ENCODE assay signal across 26 cellular contexts in genomic region chr2:24072259-24072658, GRCh38. TPM values are rescaled to one million over a fixed set of nuclear protein-coding genes. Genes with fewer than 3 reads are reported as not detected.
"Had no signal": no experiment of that assay in that cellular context is flagged by ENCODE, and none has a peak within 500 bp of the region (broad histone marks: within the 10 kb centered on the region; RNA-seq: fewer than 3 reads in every experiment).

No MANE protein-coding gene starts in this region.

- ATAC-seq: left colon; left ventricle myocardium superior; natural killer cell; stimulated activated memory B cell treated with anti-CD40 and anti-IgM and Interleukin-4, amounts not matched to agents 10 μg/mL and 1 μg/mL and 100 μg/mL, for 72 hours; stimulated activated naive CD8-positive, alpha-beta T cell treated with anti-CD3 and anti-CD28 coated beads, Interleukin-15, amount 100 ng/mL, for 72 hours; upper lobe of right lung had no signal

- H3K27ac Mint-ChIP-seq: memory B cell; natural killer cell; stimulated activated memory B cell treated with anti-CD40 and anti-IgM and Interleukin-4, amounts not matched to agents 10 μg/mL and 1 μg/mL and 100 μg/mL, for 72 hours had no signal

- H3K36me3 Mint-ChIP-seq: natural killer cell had no signal

- H3K9me3 ChIP-seq: prostate gland, right atrium auricular region, sigmoid colon, suprapubic skin, transverse colon, upper lobe of right lung, uterus had no signal

- DNase-seq: dorsolateral prefrontal cortex; effector CD4-positive, alpha-beta T cell; hypothalamus; immature natural killer cell; islet precursor cell; kidney glomerular epithelial cell; left colon; left ventricle myocardium superior; natural killer cell; nucleus accumbens; sigmoid colon; stimulated activated CD4-positive, alpha-beta T cell treated with anti-CD3 and anti-CD28 coated beads, Interleukin-2, amount 100 ng/mL, for 24 hours; stimulated activated CD4-positive, alpha-beta T cell treated with anti-CD3 and anti-CD28 coated beads, Interleukin-4, amount 100 ng/mL, for 24 hours; stimulated activated naive CD8-positive, alpha-beta T cell treated with anti-CD3 and anti-CD28 coated beads, Interleukin-15, amount 100 ng/mL, for 72 hours; transverse colon; upper lobe of right lung; uterus had no signal

- H3K9me3 Mint-ChIP-seq: immature natural killer cell; memory B cell; natural killer cell; stimulated activated memory B cell treated with anti-CD40 and anti-IgM and Interleukin-4, amounts not matched to agents 10 μg/mL and 1 μg/mL and 100 μg/mL, for 72 hours; stimulated activated naive CD8-positive, alpha-beta T cell treated with anti-CD3 and anti-CD28 coated beads, Interleukin-15, amount 100 ng/mL, for 72 hours had no signal

- H3K4me3 Mint-ChIP-seq: immature natural killer cell; memory B cell; natural killer cell; stimulated activated memory B cell treated with anti-CD40 and anti-IgM and Interleukin-4, amounts not matched to agents 10 μg/mL and 1 μg/mL and 100 μg/mL, for 72 hours; stimulated activated naive CD8-positive, alpha-beta T cell treated with anti-CD3 and anti-CD28 coated beads, Interleukin-15, amount 100 ng/mL, for 72 hours had no signal

- H3K27me3 Mint-ChIP-seq: memory B cell; stimulated activated memory B cell treated with anti-CD40 and anti-IgM and Interleukin-4, amounts not matched to agents 10 μg/mL and 1 μg/mL and 100 μg/mL, for 72 hours; stimulated activated naive CD8-positive, alpha-beta T cell treated with anti-CD3 and anti-CD28 coated beads, Interleukin-15, amount 100 ng/mL, for 72 hours had no signal

- H3K27me3 ChIP-seq: dorsolateral prefrontal cortex, right atrium auricular region, sigmoid colon, suprapubic skin, transverse colon, upper lobe of right lung, uterus had no signal

- H3K4me1 ChIP-seq: prostate gland, uterus had no signal

- H3K4me3 ChIP-seq: dorsolateral prefrontal cortex, lung, prostate gland, right atrium auricular region, sigmoid colon, suprapubic skin, transverse colon, upper lobe of right lung, uterus had no signal

- FAIRE-seq: frontal cortex had no signal

- H3K27ac ChIP-seq: dorsolateral prefrontal cortex, prostate gland, right atrium auricular region, sigmoid colon, suprapubic skin, transverse colon, upper lobe of right lung, uterus had no signal

RNA-seq across cellular contexts. Expression of gene PFN4, which starts 50.9 kb away (rescaled TPM):
- total RNA-seq: frontal cortex, left colon, mononuclear cell, natural killer cell, skeletal muscle tissue had no signal
- polyA plus RNA-seq: immature natural killer cell had no signal
